8 cellular contexts compared by ENCODE assay signal in genomic region chr12:104719700-104720345, GRCh38.
DNase-seq lines count a peak whose midpoint lies in the region; ATAC-seq and TF ChIP-seq lines count a peak whose summit lies in the region.

No MANE protein-coding gene starts in this region.

- H3K9me3 ChIP-seq in heart right ventricle = no peaks in the 10 kb centered on the region
- no peaks in the 10 kb centered on the region for H3K9me3 ChIP-seq in adrenal gland (replicated peaks in 1 of 3)
- no peaks in the 10 kb centered on the region for H3K9me3 ChIP-seq in mononuclear cell (ENCODE audit: low read depth, low read length)

- TF ChIP-seq CTCF in heart right ventricle (IDR thresholded peaks at IDR 0.05) (no peak), adrenal gland (IDR thresholded peaks at IDR 0.05) (no peak)

- intact Hi-C loops in heart right ventricle (cut with DNase I) (loop anchor here in 2 of 10 donors (10.0 kb wide), 2 partner anchors 265 to 335 kb away; partner anchors contain the start of gene CHST11 (in 1 of the 2)), Right ventricle myocardium inferior (cut with DNase I) (no loop called here), adrenal gland (cut with DNase I) (no loop called here)

- no peaks in the 10 kb centered on the region for H3K36me3 ChIP-seq in heart right ventricle
- no peaks in the 10 kb centered on the region for H3K36me3 ChIP-seq in adrenal gland (replicated peaks in 1 of 2)
- H3K36me3 ChIP-seq in urinary bladder (ENCODE audit: insufficient read depth) = no peaks in the 10 kb centered on the region

- WGBS in heart right ventricle, 2 donors = 78 to 87% methylated on average over 13 of the region's 13 CpGs
- WGBS in adrenal gland, 4 donors = 79 to 82% (median 81%) methylated on average over 12 to 13 of the region's 13 CpGs
- WGBS in urinary bladder = 82% methylated on average over 13 of the region's 13 CpGs

- H3K4me3 ChIP-seq in heart right ventricle (peak overlapping the region in 9 of 10 donors; percentile 13 to 49 (median 41)), adrenal gland (peak overlapping the region in 1 of 4 donors; percentile 40), mononuclear cell (ENCODE audit: low read length) (peak overlapping the region; percentile 38), urinary bladder (ENCODE audit: low read depth, low read length) (peak overlapping the region; percentile 9)

- H3K4me1 ChIP-seq in heart right ventricle = peaks cover 0 to 36% (median 18%) of the 10 kb centered on the region in 9 donors
- H3K4me1 ChIP-seq in adrenal gland (replicated peaks in 1 of 2) = peaks cover 0 to 24% of the 10 kb centered on the region in 2 donors
- H3K4me1 ChIP-seq in mononuclear cell (ENCODE audit: insufficient read depth, low read length) = peaks cover 42% of the 10 kb centered on the region
- H3K4me1 ChIP-seq in urinary bladder (ENCODE audit: insufficient read depth) = no peaks in the 10 kb centered on the region

- ATAC-seq in heart right ventricle = peak in 4 of 8 donors; percentile 20 to 40 (median 22)
- no peak for ATAC-seq in Right ventricle myocardium inferior
- no peak for ATAC-seq in HG03457 (IDR thresholded peaks at IDR 0.05; ENCODE audit: unreplicated experiment)

- H3K27ac ChIP-seq in heart right ventricle (peak overlapping the region in 7 of 10 donors; percentile 34 to 88 (median 43)), adrenal gland (peak overlapping the region in 3 of 5 donors; percentile 10 to 62 (median 23)), urinary bladder (ENCODE audit: low read depth) (peak overlapping the region; percentile 84)

- DNase-seq in heart right ventricle (no peak), Right ventricle myocardium inferior (ENCODE audit: missing footprints) (no peak), adrenal gland (no peak), SIG-M5 treated with dmso at 0.1 percent for 504 hours (lab: John Stamatoyannopoulos, UW; ENCODE audit: unreplicated experiment) (no peak), SW 1271 (lab: John Stamatoyannopoulos, UW) (no peak)

- TF ChIP-seq POLR2A in adrenal gland (IDR thresholded peaks at IDR 0.05) = no peak

- H3K27me3 ChIP-seq in heart right ventricle = no peaks in the 10 kb centered on the region
- H3K27me3 ChIP-seq in adrenal gland = no peaks in the 10 kb centered on the region
- no peaks in the 10 kb centered on the region for H3K27me3 ChIP-seq in mononuclear cell (ENCODE audit: insufficient read depth, low read length)

Comparison
In these comparisons a context has a peak if more than half of its experiments do, and no peak if none do; other contexts are left out.
1. H3K27ac ChIP-seq: peak in every context shown above with its lines; median percentile 84 in urinary bladder; 43 in heart right ventricle; 23 in adrenal gland.